Comparison of ENCODE assay signal across 17 cellular contexts in the genomic region with DNA sequence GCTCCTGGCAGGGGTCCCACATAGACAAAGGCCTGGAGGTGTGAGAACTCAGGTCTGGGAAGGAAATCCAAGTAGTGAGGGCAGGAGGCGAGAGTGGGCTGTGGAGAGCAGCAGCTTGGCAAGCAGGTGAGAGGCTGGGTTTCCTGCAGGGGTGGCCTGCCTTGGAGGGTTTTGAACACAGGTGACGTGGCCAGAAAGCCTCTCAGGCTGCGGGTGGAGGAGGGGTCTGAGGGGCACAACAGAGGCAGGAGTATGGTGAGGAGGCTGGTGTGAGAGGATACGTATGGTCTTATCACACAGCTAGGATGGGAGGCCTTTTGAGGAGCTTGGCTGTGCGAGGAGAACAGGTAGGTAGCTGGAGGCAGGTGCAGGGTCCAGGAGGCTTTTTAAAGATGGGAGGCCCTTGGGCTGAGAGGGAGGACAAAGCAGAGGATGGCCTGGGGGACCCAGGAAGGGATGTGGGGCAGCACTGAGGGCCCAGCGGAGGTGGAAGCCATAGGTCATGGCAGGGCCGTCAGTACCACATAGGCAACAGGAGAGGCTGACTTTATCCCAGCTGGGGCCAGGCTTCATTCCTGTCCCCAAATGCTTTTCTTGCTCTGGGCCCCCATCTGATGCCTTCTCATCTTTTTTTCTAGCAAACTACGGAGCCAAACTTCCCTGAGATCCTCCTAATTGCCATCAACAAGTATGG.
"Had no signal": no experiment of that assay in that cellular context is flagged by ENCODE, and none has a peak within 500 bp of the region (broad histone marks: within the 10 kb centered on the region; RNA-seq: fewer than 3 reads in every experiment).

No MANE protein-coding gene starts in this region.

- H3K9me3 ChIP-seq: tibial artery had no signal

- H3K79me2 ChIP-seq: parathyroid adenoma had no signal

- DNase-seq: activated CD4-positive, alpha-beta T cell treated with anti-CD3 and anti-CD28 coated beads, Interleukin-2, amount 10 ng/mL, durations not matched to agents 24 days and 14 days; activated CD4-positive, CD25-positive, alpha-beta regulatory T cell; amygdala; erythroblast; foreskin melanocyte; head of caudate nucleus; kidney glomerular epithelial cell; left ventricle myocardium inferior; mammary epithelial cell; stimulated activated naive CD8-positive, alpha-beta T cell treated with anti-CD3 and anti-CD28 coated beads, Interleukin-15, Interleukin-2, amounts not matched to agents 100 U/mL and 50 U/mL, for 24 hours; substantia nigra; SW 1271; tibial artery had no signal

- ATAC-seq: stimulated activated naive CD8-positive, alpha-beta T cell treated with anti-CD3 and anti-CD28 coated beads, Interleukin-15, Interleukin-2, amounts not matched to agents 100 U/mL and 50 U/mL, for 24 hours had no signal

- H2AFZ ChIP-seq: parathyroid adenoma had no signal

- H3K27ac Mint-ChIP-seq: activated CD4-positive, alpha-beta T cell treated with anti-CD3 and anti-CD28 coated beads, Interleukin-2, amount 10 ng/mL, durations not matched to agents 24 days and 14 days; activated naive CD8-positive, alpha-beta T cell; T-helper 2 cell treated with Interferon-gamma antibody and Interleukin-4, amounts not matched to agents 5 μg/mL and 100 μg/mL, for 36 hours had no signal

- H3K9me3 Mint-ChIP-seq: activated CD4-positive, alpha-beta T cell treated with anti-CD3 and anti-CD28 coated beads, Interleukin-2, amount 10 ng/mL, durations not matched to agents 24 days and 14 days; T-helper 2 cell treated with Interferon-gamma antibody and Interleukin-4, amounts not matched to agents 5 μg/mL and 100 μg/mL, for 36 hours had no signal

- H3K27me3 ChIP-seq: cardiac muscle cell, tibial artery had no signal

- H3K27ac ChIP-seq: cardiac muscle cell, left ventricle myocardium inferior, parathyroid adenoma, tibial artery had no signal

- H3K9ac ChIP-seq: parathyroid adenoma had no signal

- H3K4me3 ChIP-seq: cardiac muscle cell, left ventricle myocardium inferior, tibial artery had no signal

- H3K27me3 Mint-ChIP-seq: activated naive CD8-positive, alpha-beta T cell had no signal

- H3K4me1 Mint-ChIP-seq: activated CD4-positive, alpha-beta T cell treated with anti-CD3 and anti-CD28 coated beads, Interleukin-2, amount 10 ng/mL, durations not matched to agents 24 days and 14 days had no signal

- H3K4me3 Mint-ChIP-seq: activated CD4-positive, alpha-beta T cell treated with anti-CD3 and anti-CD28 coated beads, Interleukin-2, amount 10 ng/mL, durations not matched to agents 24 days and 14 days; activated naive CD8-positive, alpha-beta T cell; T-helper 2 cell treated with Interferon-gamma antibody and Interleukin-4, amounts not matched to agents 5 μg/mL and 100 μg/mL, for 36 hours had no signal

- H3K36me3 ChIP-seq: cardiac muscle cell, tibial artery had no signal

- H3K4me1 ChIP-seq: left ventricle myocardium inferior, parathyroid adenoma had no signal

- H3K36me3 Mint-ChIP-seq: activated naive CD8-positive, alpha-beta T cell had no signal
